In genomic region chr16:81053761-81054160, GRCh38 we compare ENCODE assay signal across 29 cellular contexts. TPM values are rescaled to one million over a fixed set of nuclear protein-coding genes. Genes with fewer than 3 reads are reported as not detected.
"Had no signal": no experiment of that assay in that cellular context is flagged by ENCODE, and none has a peak within 500 bp of the region (broad histone marks: within the 10 kb centered on the region; RNA-seq: fewer than 3 reads in every experiment).

No MANE protein-coding gene starts in this region.

- H3K4me2 ChIP-seq: neural progenitor cell had no signal

- H3K27ac Mint-ChIP-seq: naive thymus-derived CD4-positive, alpha-beta T cell; natural killer cell; neural progenitor cell; progenitor cell of endocrine pancreas; stimulated activated effector memory CD8-positive, alpha-beta T cell treated with anti-CD3 and anti-CD28 coated beads, Interleukin-12 subunit alpha, Interleukin-12 subunit beta, amount 100 ng/mL, for 72 hours; stimulated activated naive B cell treated with anti-CD40 and anti-IgM and Interleukin-4, amounts not matched to agents 10 μg/mL and 1 μg/mL and 100 μg/mL, for 72 hours; stimulated activated naive CD8-positive, alpha-beta T cell treated with anti-CD3 and anti-CD28 coated beads, Interleukin-15, Interleukin-2, amounts not matched to agents 100 ng/mL and 50 ng/mL, for 24 hours; type B pancreatic cell had no signal

- H3K36me3 ChIP-seq: neural progenitor cell, ovary, right lobe of liver, sigmoid colon, stomach, suprapubic skin, tibial artery, transverse colon, upper lobe of right lung, uterus had no signal

- H3K27me3 Mint-ChIP-seq: progenitor cell of endocrine pancreas; stimulated activated naive B cell treated with anti-CD40 and anti-IgM and Interleukin-4, amounts not matched to agents 10 μg/mL and 1 μg/mL and 100 μg/mL, for 72 hours; stimulated activated naive CD8-positive, alpha-beta T cell treated with anti-CD3 and anti-CD28 coated beads, Interleukin-15, Interleukin-2, amounts not matched to agents 100 ng/mL and 50 ng/mL, for 24 hours; type B pancreatic cell had no signal

- H3K36me3 Mint-ChIP-seq: stimulated activated effector memory CD8-positive, alpha-beta T cell treated with anti-CD3 and anti-CD28 coated beads, Interleukin-12 subunit alpha, Interleukin-12 subunit beta, amount 100 ng/mL, for 72 hours had no signal

- FAIRE-seq: small intestine had no signal

- H3K9ac ChIP-seq: neural progenitor cell had no signal

- H3K4me1 Mint-ChIP-seq: naive thymus-derived CD4-positive, alpha-beta T cell; natural killer cell; nephron; neural progenitor cell; stimulated activated effector memory CD8-positive, alpha-beta T cell treated with anti-CD3 and anti-CD28 coated beads, Interleukin-12 subunit alpha, Interleukin-12 subunit beta, amount 100 ng/mL, for 72 hours had no signal

- H3K27ac ChIP-seq: neural progenitor cell, ovary, psoas muscle, right lobe of liver, sigmoid colon, stomach, suprapubic skin, testis, tibial artery, transverse colon, upper lobe of right lung, uterus had no signal

- H2AFZ ChIP-seq: neural progenitor cell had no signal

- DNase-seq: naive thymus-derived CD4-positive, alpha-beta T cell; natural killer cell; occipital lobe; ovary; psoas muscle; right cardiac atrium; right lobe of liver; sigmoid colon; small intestine; stimulated activated CD4-positive, alpha-beta T cell treated with anti-CD3 and anti-CD28 coated beads, Interleukin-15, amount 100 ng/mL, for 24 hours; stimulated activated CD4-positive, alpha-beta T cell treated with anti-CD3 and anti-CD28 coated beads, Interleukin-2, amount 100 ng/mL, for 24 hours; stimulated activated CD4-positive, alpha-beta T cell treated with anti-CD3 and anti-CD28 coated beads, Interleukin-2, amount 100 ng/mL, for 48 hours; stimulated activated CD4-positive, alpha-beta T cell treated with anti-CD3 and anti-CD28 coated beads, Interleukin-4, amount 100 ng/mL, for 24 hours; stimulated activated naive B cell treated with anti-CD40 and anti-IgM and Interleukin-4, amounts not matched to agents 10 μg/mL and 1 μg/mL and 100 μg/mL, for 72 hours; stimulated activated naive CD4-positive, alpha-beta T cell treated with Interleukin-2 at 50 U/mL for 16 hours; stomach; testis; tibial artery; transverse colon; upper lobe of right lung; uterus had no signal

- H3K4me1 ChIP-seq: neural progenitor cell, psoas muscle, right lobe of liver, sigmoid colon, stomach, suprapubic skin, testis, tibial artery, transverse colon, upper lobe of right lung, uterus had no signal

- H3K27me3 ChIP-seq: neural progenitor cell, ovary, right lobe of liver, sigmoid colon, stomach, suprapubic skin, testis, tibial artery, transverse colon, upper lobe of right lung, uterus had no signal

- H3K4me3 ChIP-seq: neural progenitor cell, ovary, psoas muscle, right lobe of liver, sigmoid colon, stomach, suprapubic skin, testis, tibial artery, transverse colon, upper lobe of right lung, uterus had no signal

- H3K9me3 ChIP-seq: ovary, psoas muscle, sigmoid colon, testis, upper lobe of right lung, uterus had no signal

- H3K4me3 Mint-ChIP-seq: naive thymus-derived CD4-positive, alpha-beta T cell; natural killer cell; nephron; neural progenitor cell; stimulated activated effector memory CD8-positive, alpha-beta T cell treated with anti-CD3 and anti-CD28 coated beads, Interleukin-12 subunit alpha, Interleukin-12 subunit beta, amount 100 ng/mL, for 72 hours; stimulated activated naive B cell treated with anti-CD40 and anti-IgM and Interleukin-4, amounts not matched to agents 10 μg/mL and 1 μg/mL and 100 μg/mL, for 72 hours; stimulated activated naive CD8-positive, alpha-beta T cell treated with anti-CD3 and anti-CD28 coated beads, Interleukin-15, Interleukin-2, amounts not matched to agents 100 ng/mL and 50 ng/mL, for 24 hours; type B pancreatic cell had no signal

- ATAC-seq: naive thymus-derived CD4-positive, alpha-beta T cell; natural killer cell; psoas muscle; right cardiac atrium; right lobe of liver; stimulated activated effector memory CD8-positive, alpha-beta T cell treated with anti-CD3 and anti-CD28 coated beads, Interleukin-12 subunit alpha, Interleukin-12 subunit beta, amount 100 ng/mL, for 72 hours; stimulated activated naive B cell treated with anti-CD40 and anti-IgM and Interleukin-4, amounts not matched to agents 10 μg/mL and 1 μg/mL and 100 μg/mL, for 72 hours; upper lobe of right lung had no signal

RNA-seq across cellular contexts. Expression of gene C16orf46, which starts 23.3 kb away (rescaled TPM):
- total RNA-seq: natural killer cell, skeletal muscle tissue had no signal
